ENCODE assay signal across 18 cellular contexts in genomic region chr10:5643356-5643755, GRCh38. TPM values are rescaled to one million over a fixed set of nuclear protein-coding genes. Genes with fewer than 3 reads are reported as not detected.
DNase-seq lines count a peak whose midpoint lies in the region; ATAC-seq, FAIRE-seq and TF ChIP-seq lines count a peak whose summit lies in the region.
"Had no signal": no experiment of that assay in that cellular context is flagged by ENCODE, and none has a peak within 500 bp of the region (broad histone marks: within the 10 kb centered on the region; RNA-seq: fewer than 3 reads in every experiment).

No MANE protein-coding gene starts in this region.

- 68% methylated on average over 4 of the region's 4 CpGs for WGBS in liver
- 88% methylated on average over 4 of the region's 4 CpGs for WGBS in HepG2 (ENCODE audit: low lambda C conversion rate)

- no peaks in the 10 kb centered on the region for H3K9me3 ChIP-seq in liver (ENCODE audit: control insufficient read depth in 4 of 4, low read length in 3 of 4)
- no peaks in the 10 kb centered on the region for H3K9me3 ChIP-seq in HepG2 (ENCODE audit: low read length)
- no peaks in the 10 kb centered on the region for H3K9me3 ChIP-seq in gastrocnemius medialis
- H3K9me3 ChIP-seq: A549, ovary had no signal

- TF ChIP-seq CTCF in liver (IDR thresholded peaks at IDR 0.05; ENCODE audit: low read depth, low read length, missing input control) (no peak), HepG2 (CRISPR knock-in tag; IDR thresholded peaks at IDR 0.05) (no peak), gastrocnemius medialis (IDR thresholded peaks at IDR 0.05 in 4 of 5, conservative IDR thresholded peaks at IDR 0.05 in 1 of 5) (no peak)

- POLR2A ChIA-PET in HepG2 (lab: Yijun Ruan, JAX): no interaction called here

- TF ChIP-seq EP300 in HepG2 (IDR thresholded peaks at IDR 0.05; ENCODE audit: low read depth in 2 of 2, low read length in 2 of 2) (no peak), HepG2 (CRISPR knock-in tag; IDR thresholded peaks at IDR 0.05; ENCODE audit: borderline replicate concordance) (no peak)

- no peaks in the 10 kb centered on the region for H4K20me1 ChIP-seq in HepG2 (ENCODE audit: insufficient read depth, low read length)

- TF ChIP-seq RAD21 in liver (IDR thresholded peaks at IDR 0.05): no peak
- TF ChIP-seq RAD21 in HepG2 (CRISPR knock-in tag; IDR thresholded peaks at IDR 0.05): no peak

- no peak for FAIRE-seq in HepG2 (lab: Jason Lieb, UNC)
- FAIRE-seq: A549 had no signal

- TF ChIP-seq POLR2A in HepG2 (IDR thresholded peaks at IDR 0.05; ENCODE audit: insufficient read depth in 1 of 2, low read depth in 2 of 2, low read length in 2 of 2): no peak
- TF ChIP-seq POLR2A in gastrocnemius medialis (IDR thresholded peaks at IDR 0.05): no peak

- H3K4me2 ChIP-seq in HepG2 (ENCODE audit: low read depth, low read length): no peak overlapping the region
- H3K4me2 ChIP-seq: A549 had no signal

- H3K36me3 ChIP-seq in liver (ENCODE audit: control insufficient read depth in 4 of 4, insufficient read depth in 3 of 4, low read depth in 1 of 4, low read length in 3 of 4) (peaks cover 17 to 39% (median 31%) of the 10 kb centered on the region in 4 donors), HepG2 (replicated peaks in 1 of 2; ENCODE audit: control insufficient read depth in 1 of 2, insufficient read depth in 2 of 2, low read length in 2 of 2) (peaks cover 4 to 26% of the 10 kb centered on the region in 2 experiments; a peak in 4 of 5 replicates), gastrocnemius medialis (peaks cover 0 to 46% of the 10 kb centered on the region in 2 donors)
- H3K36me3 ChIP-seq: ovary had no signal

- no peak overlapping the region for H3K4me3 ChIP-seq in liver (ENCODE audit: low read depth in 1 of 3, low read length in 3 of 3)
- H3K4me3 ChIP-seq in HepG2 (replicated peaks in 1 of 3; ENCODE audit: insufficient read depth in 1 of 3, low read depth in 2 of 3, low read length in 3 of 3): no peak overlapping the region
- H3K4me3 ChIP-seq in gastrocnemius medialis: no peak overlapping the region
- H3K4me3 ChIP-seq: A549, ovary had no signal

- H3K79me2 ChIP-seq in HepG2 (ENCODE audit: insufficient read depth, low read length): no peaks in the 10 kb centered on the region

- H3K9ac ChIP-seq in liver (ENCODE audit: low read depth in 1 of 2, low read length in 2 of 2): no peak overlapping the region
- H3K9ac ChIP-seq in HepG2 (ENCODE audit: insufficient read depth, low read depth, low read length): no peak overlapping the region

- ATAC-seq in HepG2 (no peak), left ventricle myocardium superior (peak; percentile 52), gastrocnemius medialis (no peak), HG02610 (IDR thresholded peaks at IDR 0.05; ENCODE audit: unreplicated experiment) (no peak), HG03108 (IDR thresholded peaks at IDR 0.05; ENCODE audit: unreplicated experiment) (no peak)
- no peak for ATAC-seq in stimulated activated naive CD8-positive, alpha-beta T cell treated with anti-CD3 and anti-CD28 coated beads, Interleukin-15, Interleukin-2, amounts not matched to agents 100 U/mL and 50 U/mL, for 24 hours
- ATAC-seq: A549 had no signal

- CTCF ChIA-PET in HepG2 (lab: Yijun Ruan, JAX; ENCODE audit: low intra/inter-chr PET ratio, low total read pairs): no interaction called here

- DNase-seq in HepG2 (ENCODE audit: low spot score): no peak
- DNase-seq in left ventricle myocardium superior: no peak
- no peak for DNase-seq in gastrocnemius medialis
- DNase-seq in stimulated activated naive CD8-positive, alpha-beta T cell treated with anti-CD3 and anti-CD28 coated beads, Interleukin-15, Interleukin-2, amounts not matched to agents 100 U/mL and 50 U/mL, for 24 hours: no peak
- no peak for DNase-seq in NCI-H1417 (lab: John Stamatoyannopoulos, UW)
- DNase-seq: activated CD4-positive, alpha-beta T cell treated with anti-CD3 and anti-CD28 coated beads for 48 hours; activated naive CD4-positive, alpha-beta T cell treated with anti-CD3 and anti-CD28 coated beads, Interleukin-2, amount 50 U/mL, for 16 hours; CD4-positive, alpha-beta memory T cell; central memory CD4-positive, alpha-beta T cell; effector CD8-positive, alpha-beta T cell; immature natural killer cell; midbrain; NCI-H146 had no signal

- in situ Hi-C loops in HepG2 (cut with HindIII; ENCODE audit: extremely low pct_ligation_motif_present, low pct_unique_long_range_greater_than_20kb) (no loop called here), gastrocnemius medialis (cut with MboI; ENCODE audit: low sequenced_read_pairs in 4 of 4) (no loop called here)

- no peak overlapping the region for H2AFZ ChIP-seq in HepG2 (ENCODE audit: low read length)

- H3K4me1 ChIP-seq in liver (ENCODE audit: control insufficient read depth in 4 of 4, insufficient read depth in 4 of 4, low read length in 3 of 4): peaks cover 2 to 22% (median 19%) of the 10 kb centered on the region in 4 donors
- peaks cover 17% of the 10 kb centered on the region for H3K4me1 ChIP-seq in HepG2 (ENCODE audit: insufficient read depth, low read length)
- H3K4me1 ChIP-seq in gastrocnemius medialis: peaks cover 0 to 24% of the 10 kb centered on the region in 2 donors
- H3K4me1 ChIP-seq: A549 had no signal

- BruUV-seq in HepG2 (replicated peaks; lab: Mats Ljungman, UMichigan): no TSS peak

- intact Hi-C loops in HepG2 (cut with micrococcal nuclease; ENCODE audit: unreplicated experiment): no loop called here
- intact Hi-C loops in left ventricle myocardium superior (cut with micrococcal nuclease): no loop called here
- intact Hi-C loops in gastrocnemius medialis (cut with DNase I; ENCODE audit: low total_unique reads): no loop called here

- H3K27me3 ChIP-seq in liver (ENCODE audit: control insufficient read depth in 4 of 4, insufficient read depth in 4 of 4, low read length in 3 of 4) (no peaks in the 10 kb centered on the region), HepG2 (ENCODE audit: control insufficient read depth in 1 of 2, insufficient read depth in 2 of 2, low read length in 2 of 2) (no peaks in the 10 kb centered on the region), gastrocnemius medialis (no peaks in the 10 kb centered on the region)
- H3K27me3 ChIP-seq: ovary had no signal

- H3K27ac ChIP-seq in liver (ENCODE audit: low read depth in 1 of 2, low read length in 2 of 2): peak overlapping the region; percentile 1 to 34
- no peak overlapping the region for H3K27ac ChIP-seq in HepG2 (ENCODE audit: extremely low read length, insufficient read depth, low read length)
- H3K27ac ChIP-seq in gastrocnemius medialis: peak overlapping the region; percentile 43 to 77 (median 59)
- H3K27ac ChIP-seq: A549 had no signal

RNA-seq across cellular contexts. Expression of gene ASB13, which starts 23.0 kb away (rescaled TPM):
- total RNA-seq in liver: 10 to 100 TPM in 1 of 2 donors, 1 to 10 TPM in 1; 8.5 to 48.3 TPM
- polyA plus RNA-seq in liver: 10 to 100 TPM; 40.8 to 44.2 TPM
- 15.4 and 17.5 TPM in 2 replicates for total RNA-seq in HepG2 (2016; rRNA removed; fragmentation: Illumina TruSeq; extraction: Trizol)
- 3.3 and 4.7 TPM in 2 replicates for total RNA-seq in HepG2 (2016; cell fraction: cytosol; rRNA removed; fragmentation: Illumina TruSeq; extraction: Trizol; ENCODE audit: low read depth)
- total RNA-seq in HepG2 (2016; cell fraction: insoluble cytoplasmic fraction; rRNA removed; fragmentation: Illumina TruSeq; extraction: Trizol): 15.6 and 18.5 TPM in 2 replicates
- total RNA-seq in HepG2 (2016; cell fraction: membrane; rRNA removed; fragmentation: Illumina TruSeq; extraction: Trizol): 14.1 and 16.1 TPM in 2 replicates
- 7.1 and 7.5 TPM in 2 replicates for total RNA-seq in HepG2 (2016; cell fraction: nucleus; rRNA removed; fragmentation: Illumina TruSeq; extraction: Trizol)
- polyA plus RNA-seq in HepG2 (2011; rRNA removed): 9.3 and 12.7 TPM in 2 replicates
- 12.4 and 12.5 TPM in 2 replicates for polyA plus RNA-seq in HepG2 (2011; cell fraction: cytosol; rRNA removed)
- 7.4 and 9.5 TPM in 2 replicates for polyA plus RNA-seq in HepG2 (2011; cell fraction: nucleus; rRNA removed)
- 12.8 and 15.5 TPM in 2 replicates for polyA plus RNA-seq in HepG2 (2012)
- polyA plus RNA-seq in HepG2 (2016; cell fraction: cytosol; fragmentation: Illumina TruSeq; extraction: Trizol; ENCODE audit: low read depth): 4.6 and 4.7 TPM in 2 replicates
- polyA plus RNA-seq in HepG2 (2016; cell fraction: insoluble cytoplasmic fraction; fragmentation: Illumina TruSeq; extraction: Trizol; ENCODE audit: low read depth): 12.6 and 16.4 TPM in 2 replicates
- polyA plus RNA-seq in HepG2 (2016; cell fraction: membrane; fragmentation: Illumina TruSeq; extraction: Trizol; ENCODE audit: low read depth): 10.4 and 12.4 TPM in 2 replicates
- 12.4 and 14.5 TPM in 2 replicates for polyA plus RNA-seq in HepG2 (2016; cell fraction: nucleus; fragmentation: Illumina TruSeq; extraction: Trizol; ENCODE audit: insufficient read depth, low read depth)
- 31.7 and 36.4 TPM in 2 replicates for polyA minus RNA-seq in HepG2 (2011; rRNA and poly(A)+ RNA removed; ENCODE audit: low replicate concordance)
- 10.6 and 14.5 TPM in 2 replicates for polyA minus RNA-seq in HepG2 (2011; cell fraction: cytosol; rRNA and poly(A)+ RNA removed)
- 5.5 and 7.7 TPM in 2 replicates for polyA minus RNA-seq in HepG2 (2011; cell fraction: nucleus; rRNA and poly(A)+ RNA removed)
- 16.4 TPM for total RNA-seq in left ventricle myocardium superior
- 10 to 100 TPM in 3 of 4 donors, 1 to 10 TPM in 1; 9.6 to 20.0 (median 14.9) TPM for total RNA-seq in gastrocnemius medialis

RNA-seq across cellular contexts. Expression of gene TASOR2, which starts 41.3 kb away (rescaled TPM):
- total RNA-seq in liver (10 to 100 TPM; 18.9 to 40.3 TPM), HepG2 (2016; rRNA removed; fragmentation: Illumina TruSeq; extraction: Trizol) (55.3 and 58.9 TPM in 2 replicates), left ventricle myocardium superior (33.6 TPM), gastrocnemius medialis (10 to 100 TPM; 32.0 to 78.0 (median 50.0) TPM)
- polyA plus RNA-seq in liver (1 to 10 TPM; 7.6 to 9.5 TPM), HepG2 (2011; rRNA removed) (22.8 and 24.2 TPM in 2 replicates)
- 67.3 and 69.4 TPM in 2 replicates for total RNA-seq in HepG2 (2016; cell fraction: cytosol; rRNA removed; fragmentation: Illumina TruSeq; extraction: Trizol; ENCODE audit: low read depth)
- total RNA-seq in HepG2 (2016; cell fraction: insoluble cytoplasmic fraction; rRNA removed; fragmentation: Illumina TruSeq; extraction: Trizol): 51.2 and 60.5 TPM in 2 replicates
- 44.6 and 47.7 TPM in 2 replicates for total RNA-seq in HepG2 (2016; cell fraction: membrane; rRNA removed; fragmentation: Illumina TruSeq; extraction: Trizol)
- 95.9 and 108 TPM in 2 replicates for total RNA-seq in HepG2 (2016; cell fraction: nucleus; rRNA removed; fragmentation: Illumina TruSeq; extraction: Trizol)
- polyA plus RNA-seq in HepG2 (2011; cell fraction: cytosol; rRNA removed): 8.9 and 13.1 TPM in 2 replicates
- 30.2 and 31.2 TPM in 2 replicates for polyA plus RNA-seq in HepG2 (2011; cell fraction: nucleus; rRNA removed)
- 23.3 and 26.9 TPM in 2 replicates for polyA plus RNA-seq in HepG2 (2012)
- polyA plus RNA-seq in HepG2 (2016; cell fraction: cytosol; fragmentation: Illumina TruSeq; extraction: Trizol; ENCODE audit: low read depth): 0.58 and 1.1 TPM in 2 replicates
- polyA plus RNA-seq in HepG2 (2016; cell fraction: insoluble cytoplasmic fraction; fragmentation: Illumina TruSeq; extraction: Trizol; ENCODE audit: low read depth): 26.8 and 27.2 TPM in 2 replicates
- polyA plus RNA-seq in HepG2 (2016; cell fraction: membrane; fragmentation: Illumina TruSeq; extraction: Trizol; ENCODE audit: low read depth): 2.9 and 4.0 TPM in 2 replicates
- polyA plus RNA-seq in HepG2 (2016; cell fraction: nucleus; fragmentation: Illumina TruSeq; extraction: Trizol; ENCODE audit: insufficient read depth, low read depth): 68.3 and 79.1 TPM in 2 replicates
- 27.6 and 45.1 TPM in 2 replicates for polyA minus RNA-seq in HepG2 (2011; rRNA and poly(A)+ RNA removed; ENCODE audit: low replicate concordance)
- 30.7 and 32.8 TPM in 2 replicates for polyA minus RNA-seq in HepG2 (2011; cell fraction: cytosol; rRNA and poly(A)+ RNA removed)
- polyA minus RNA-seq in HepG2 (2011; cell fraction: nucleus; rRNA and poly(A)+ RNA removed): 132 and 137 TPM in 2 replicates
